Comparison of ENCODE assay signal across 16 cellular contexts in genomic region chr5:139525586-139526308, GRCh38. TPM values are rescaled to one million over a fixed set of nuclear protein-coding genes. Genes with fewer than 3 reads are reported as not detected.
DNase-seq lines count a peak whose midpoint lies in the region; ATAC-seq and TF ChIP-seq lines count a peak whose summit lies in the region.
"Not testable (repeated sequence)": the region's sequence is repeated elsewhere in the genome, so short reads cannot be mapped to it uniquely, and the experiment has no call there.
"Had no signal": no experiment of that assay in that cellular context is flagged by ENCODE, and none has a peak within 500 bp of the region (broad histone marks: within the 10 kb centered on the region; RNA-seq: fewer than 3 reads in every experiment).

No MANE protein-coding gene starts in this region.

- peaks cover 22% of the 10 kb centered on the region for H3K4me1 Mint-ChIP-seq in Calu3 (ENCODE audit: low read depth, unreplicated experiment)
- H3K4me1 Mint-ChIP-seq in activated naive CD8-positive, alpha-beta T cell treated with anti-CD3 and anti-CD28 coated beads, Interleukin-2, amount 50 U/mL, for 24 hours = not testable (repeated sequence)

- not testable (repeated sequence) for H3K27ac Mint-ChIP-seq in Calu3 (ENCODE audit: unreplicated experiment)
- peak overlapping the region; percentile 46 for H3K27ac Mint-ChIP-seq in activated naive CD8-positive, alpha-beta T cell treated with anti-CD3 and anti-CD28 coated beads, Interleukin-2, amount 50 U/mL, for 24 hours

- not testable (repeated sequence) for H3K36me3 ChIP-seq in mucosa of descending colon (ENCODE audit: low read depth)

- intact Hi-C loops in Calu3 (cut with micrococcal nuclease; ENCODE audit: unreplicated experiment) = loop anchor here (5.0 kb wide), 1 partner anchor 37 kb away; the partner anchor contains the start of gene UBE2D2
- intact Hi-C loops in mucosa of descending colon (cut with DNase I, micrococcal nuclease) = not testable (repeated sequence)

- DNase-seq in Calu3 = peak; percentile 13
- not testable (repeated sequence) for DNase-seq in activated naive CD8-positive, alpha-beta T cell treated with anti-CD3 and anti-CD28 coated beads, Interleukin-2, amount 50 U/mL, for 24 hours
- peak; percentile 68 to 80 (median 72) for DNase-seq in mucosa of descending colon
- DNase-seq in retina = peak; percentile 38

- ATAC-seq in GM18907 (IDR thresholded peaks at IDR 0.05; ENCODE audit: unreplicated experiment) = peak; percentile 52
- peak; percentile 38 for ATAC-seq in GM21723 (IDR thresholded peaks at IDR 0.05; ENCODE audit: unreplicated experiment)
- ATAC-seq in HG03354 (IDR thresholded peaks at IDR 0.05; ENCODE audit: poor library complexity, severe bottlenecking, unreplicated experiment) = peak; percentile 55
- not testable (repeated sequence) for ATAC-seq in activated naive CD8-positive, alpha-beta T cell treated with anti-CD3 and anti-CD28 coated beads, Interleukin-2, amount 50 U/mL, for 24 hours
- peak; percentile 61 for ATAC-seq in esophagus mucosa
- peak; percentile 91 for ATAC-seq in mucosa of descending colon

- H3K4me3 Mint-ChIP-seq in Calu3 (ENCODE audit: low read depth, unreplicated experiment) = peak overlapping the region; percentile 11
- H3K4me3 Mint-ChIP-seq in activated naive CD8-positive, alpha-beta T cell treated with anti-CD3 and anti-CD28 coated beads, Interleukin-2, amount 50 U/mL, for 24 hours = not testable (repeated sequence)

- H3K4me3 ChIP-seq in mucosa of descending colon = not testable (repeated sequence)

- BruUV-seq in Calu3 (replicated peaks; lab: Mats Ljungman, UMichigan) = not testable (repeated sequence)

- TF ChIP-seq CTCF in Calu3 (IDR thresholded peaks at IDR 0.05; ENCODE audit: unreplicated experiment); mucosa of descending colon (IDR thresholded peaks at IDR 0.05): not testable (repeated sequence)

- H3K4me1 ChIP-seq in mucosa of descending colon (ENCODE audit: low read depth) = peaks cover 20% of the 10 kb centered on the region

- CTCF ChIA-PET in Calu3 (lab: Charles Lee) = not testable (repeated sequence)

- not testable (repeated sequence) for H3K27me3 Mint-ChIP-seq in Calu3 (ENCODE audit: unreplicated experiment); activated naive CD8-positive, alpha-beta T cell treated with anti-CD3 and anti-CD28 coated beads, Interleukin-2, amount 50 U/mL, for 24 hours

- H3K9me3 ChIP-seq in mucosa of descending colon = not testable (repeated sequence)

- H3K36me3 Mint-ChIP-seq in Calu3 (ENCODE audit: insufficient read depth, unreplicated experiment); activated naive CD8-positive, alpha-beta T cell treated with anti-CD3 and anti-CD28 coated beads, Interleukin-2, amount 50 U/mL, for 24 hours (ENCODE audit: low read depth): not testable (repeated sequence)

- not testable (repeated sequence) for H3K9me3 Mint-ChIP-seq in Calu3 (ENCODE audit: low read depth, unreplicated experiment); activated naive CD8-positive, alpha-beta T cell treated with anti-CD3 and anti-CD28 coated beads, Interleukin-2, amount 50 U/mL, for 24 hours

RNA-seq across cellular contexts. Expression of gene UBE2D2, which starts 35.4 kb away (rescaled TPM):
- total RNA-seq in Calu3 (2022) = 179 and 187 TPM in 2 replicates
- 119 TPM for total RNA-seq in esophagus mucosa
- total RNA-seq in mucosa of descending colon = 100 to 1,000 TPM; 139 to 145 (median 140) TPM

RNA-seq across cellular contexts. Expression of gene STING1, which starts 43.2 kb away (rescaled TPM):
- total RNA-seq in Calu3 (2022) (34.1 and 79.6 TPM in 2 replicates), esophagus mucosa (45.5 TPM), mucosa of descending colon (10 to 100 TPM; 27.0 to 63.3 (median 31.1) TPM)

RNA-seq across cellular contexts. Expression of gene SMIM33, which starts 54.9 kb away (rescaled TPM):
- not detected in 2 replicates for total RNA-seq in Calu3 (2022)
- total RNA-seq in esophagus mucosa = not detected
- 1 to 10 TPM; 1.8 to 5.2 (median 2.8) TPM for total RNA-seq in mucosa of descending colon
- total RNA-seq: adrenal gland, fibroblast of lung, lower lobe of right lung, PC-3, Right ventricle myocardium superior, smooth muscle cell, suprapubic skin, uterus had no signal
